2 cellular contexts compared by ENCODE assay signal in genomic region chr7:78081888-78082287, GRCh38.
TF ChIP-seq lines count a peak whose summit lies in the region.

No MANE protein-coding gene starts in this region.

TF ChIP-seq in HepG2, 621 proteins besides CTCF, POLR2A, EP300 and RAD21:
- TF ChIP-seq ZBTB21 (CRISPR knock-in tag; IDR thresholded peaks at IDR 0.05) (no peak), DPF2 (CRISPR knock-in tag; IDR thresholded peaks at IDR 0.05; ENCODE audit: borderline replicate concordance, low read depth) (no peak), STAG1 (CRISPR knock-in tag; IDR thresholded peaks at IDR 0.05) (0 out of 2 replicates have a peak, but pooled peaks have one; percentile 23), ZNF766 (CRISPR knock-in tag; IDR thresholded peaks at IDR 0.05; ENCODE audit: borderline replicate concordance) (no peak)

TF ChIP-seq in K562, 482 proteins besides CTCF, POLR2A, EP300 and RAD21:
- TF ChIP-seq HEY1 (CRISPR knock-in tag; IDR thresholded peaks at IDR 0.05; ENCODE audit: borderline replicate concordance) (no peak), ZNF639 (CRISPR knock-in tag; conservative IDR thresholded peaks at IDR 0.05 in 1 of 2, IDR thresholded peaks at IDR 0.05 in 1 of 2) (no peak), XRCC3 (IDR thresholded peaks at IDR 0.05) (no peak), SMC3 (conservative IDR thresholded peaks at IDR 0.05; ENCODE audit: insufficient read depth, low read depth, low read length) (peak; percentile 31; the same call in 1 of the 2 replicates)
